Comparison of ENCODE assay signal across 16 cellular contexts in the genomic region with DNA sequence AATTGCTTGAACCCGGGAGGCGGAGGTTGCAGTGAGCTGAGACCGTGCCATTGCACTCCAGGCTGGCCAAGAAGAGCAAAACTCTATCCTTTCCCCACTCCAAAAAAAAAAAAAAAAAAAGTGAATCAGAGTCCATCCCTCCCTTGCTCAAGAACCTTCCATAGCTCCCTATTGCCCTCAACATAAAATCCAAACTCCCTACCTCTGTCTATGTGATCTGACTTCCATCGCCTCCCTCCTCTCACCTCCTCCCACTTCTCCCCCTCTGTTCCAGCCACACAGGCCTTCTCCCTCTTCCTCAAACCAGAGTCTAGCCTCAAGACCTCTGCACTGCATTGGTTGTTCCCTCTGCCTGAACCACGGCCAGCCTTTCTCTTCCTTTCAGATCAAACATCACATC.
"Had no signal": no experiment of that assay in that cellular context is flagged by ENCODE, and none has a peak within 500 bp of the region (broad histone marks: within the 10 kb centered on the region; RNA-seq: fewer than 3 reads in every experiment).

No MANE protein-coding gene starts in this region.

- H3K4me3 ChIP-seq: cardiac muscle cell, colonic mucosa, mucosa of descending colon, skin epidermis, thyroid gland had no signal

- H3K4me3 Mint-ChIP-seq: activated CD8-positive, alpha-beta memory T cell treated with anti-CD3 and anti-CD28 coated beads, Interleukin-2, amount 10 ng/mL, durations not matched to agents 7 days and 5 days; activated naive CD8-positive, alpha-beta T cell treated with anti-CD3 and anti-CD28 coated beads, Interleukin-2, amount 50 U/mL, for 24 hours; natural killer cell treated with Interleukin-12 subunit alpha and Interleukin-12 subunit beta and Interleukin-15 and Interleukin-18, amount 100 ng/mL, for 72 hours had no signal

- DNase-seq: activated CD8-positive, alpha-beta memory T cell treated with anti-CD3 and anti-CD28 coated beads, Interleukin-2, amount 10 ng/mL, durations not matched to agents 7 days and 5 days; activated naive CD4-positive, alpha-beta T cell; activated naive CD8-positive, alpha-beta T cell treated with anti-CD3 and anti-CD28 coated beads, Interleukin-2, amount 50 U/mL, for 24 hours; activated T-cell treated with anti-CD3 and anti-CD28 coated beads, Interleukin-2, amount 50 U/mL, for 48 hours; colonic mucosa; foreskin keratinocyte; mammary epithelial cell; T-helper 1 cell; thyroid gland had no signal

- H3K27ac ChIP-seq: cardiac muscle cell, colonic mucosa, foreskin keratinocyte, skin epidermis, thyroid gland, VCaP had no signal

- H3K36me3 ChIP-seq: cardiac muscle cell, colonic mucosa, thyroid gland had no signal

- H3K27me3 ChIP-seq: cardiac muscle cell, colonic mucosa, foreskin keratinocyte, thyroid gland had no signal

- H3K27ac Mint-ChIP-seq: activated CD8-positive, alpha-beta memory T cell treated with anti-CD3 and anti-CD28 coated beads, Interleukin-2, amount 10 ng/mL, durations not matched to agents 7 days and 5 days; natural killer cell treated with Interleukin-12 subunit alpha and Interleukin-12 subunit beta and Interleukin-15 and Interleukin-18, amount 100 ng/mL, for 72 hours had no signal

- FAIRE-seq: astrocyte, endothelial cell of umbilical vein had no signal

- H3K4me1 ChIP-seq: foreskin keratinocyte had no signal

- H3K36me3 Mint-ChIP-seq: activated CD8-positive, alpha-beta memory T cell treated with anti-CD3 and anti-CD28 coated beads, Interleukin-2, amount 10 ng/mL, durations not matched to agents 7 days and 5 days; natural killer cell treated with Interleukin-12 subunit alpha and Interleukin-12 subunit beta and Interleukin-15 and Interleukin-18, amount 100 ng/mL, for 72 hours had no signal

- ATAC-seq: activated CD8-positive, alpha-beta memory T cell treated with anti-CD3 and anti-CD28 coated beads, Interleukin-2, amount 10 ng/mL, durations not matched to agents 7 days and 5 days; activated naive CD8-positive, alpha-beta T cell treated with anti-CD3 and anti-CD28 coated beads, Interleukin-2, amount 50 U/mL, for 24 hours; foreskin keratinocyte; mucosa of descending colon; natural killer cell treated with Interleukin-12 subunit alpha and Interleukin-12 subunit beta and Interleukin-15 and Interleukin-18, amount 100 ng/mL, for 72 hours had no signal

- H3K9me3 Mint-ChIP-seq: activated naive CD8-positive, alpha-beta T cell treated with anti-CD3 and anti-CD28 coated beads, Interleukin-2, amount 50 U/mL, for 24 hours; natural killer cell treated with Interleukin-12 subunit alpha and Interleukin-12 subunit beta and Interleukin-15 and Interleukin-18, amount 100 ng/mL, for 72 hours had no signal

- H3K9me3 ChIP-seq: colonic mucosa, mucosa of descending colon, thyroid gland had no signal
